1 cellular context compared by ENCODE assay signal in the genomic region with DNA sequence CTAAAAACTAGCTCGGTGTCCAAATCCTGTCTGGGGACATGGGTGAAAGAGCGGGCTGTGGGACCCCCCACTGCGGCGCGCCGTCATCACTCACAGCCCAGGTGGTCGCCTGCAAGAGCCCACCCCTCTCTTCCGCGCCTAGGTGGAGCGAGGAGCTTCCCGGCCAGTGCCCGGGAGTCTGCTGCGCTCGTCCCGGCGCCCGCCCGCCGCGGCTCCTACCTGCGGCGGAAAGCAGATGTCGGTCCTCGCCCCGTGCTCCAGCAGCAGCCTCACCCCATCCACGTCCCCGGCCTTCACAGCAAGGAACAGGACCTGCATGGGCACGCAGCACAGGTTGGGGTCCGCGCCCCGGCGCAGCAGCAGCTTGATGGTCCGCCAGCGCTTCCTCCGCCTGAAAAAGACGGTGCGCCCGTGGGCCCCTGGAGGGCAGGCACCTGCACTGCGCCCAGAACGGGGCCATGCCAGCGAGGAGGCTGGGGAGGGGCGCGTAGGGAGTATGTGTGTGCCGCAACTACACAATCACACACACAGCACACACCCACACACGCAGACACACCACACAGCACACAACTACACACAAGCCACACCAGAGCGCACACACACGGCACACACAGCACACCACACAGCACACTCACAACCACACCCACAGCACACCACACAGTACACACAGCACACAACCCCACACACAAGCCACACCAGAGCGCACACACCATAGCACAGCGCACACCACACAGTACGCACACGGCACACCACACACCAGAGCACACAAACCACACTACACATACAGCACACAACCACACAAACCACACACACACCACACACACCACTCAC.
TF ChIP-seq lines count a peak whose summit lies in the region.

No MANE protein-coding gene starts in this region.

TF ChIP-seq in SK-N-SH, 30 proteins besides CTCF, POLR2A, EP300 and RAD21 (continued from another document):
- TF ChIP-seq ZBTB33 (IDR thresholded peaks at IDR 0.05; ENCODE audit: borderline replicate concordance, low read depth) = no peak
TF ChIP-seq in SK-N-SH: peak in this region for 0.
